In the genomic region with DNA sequence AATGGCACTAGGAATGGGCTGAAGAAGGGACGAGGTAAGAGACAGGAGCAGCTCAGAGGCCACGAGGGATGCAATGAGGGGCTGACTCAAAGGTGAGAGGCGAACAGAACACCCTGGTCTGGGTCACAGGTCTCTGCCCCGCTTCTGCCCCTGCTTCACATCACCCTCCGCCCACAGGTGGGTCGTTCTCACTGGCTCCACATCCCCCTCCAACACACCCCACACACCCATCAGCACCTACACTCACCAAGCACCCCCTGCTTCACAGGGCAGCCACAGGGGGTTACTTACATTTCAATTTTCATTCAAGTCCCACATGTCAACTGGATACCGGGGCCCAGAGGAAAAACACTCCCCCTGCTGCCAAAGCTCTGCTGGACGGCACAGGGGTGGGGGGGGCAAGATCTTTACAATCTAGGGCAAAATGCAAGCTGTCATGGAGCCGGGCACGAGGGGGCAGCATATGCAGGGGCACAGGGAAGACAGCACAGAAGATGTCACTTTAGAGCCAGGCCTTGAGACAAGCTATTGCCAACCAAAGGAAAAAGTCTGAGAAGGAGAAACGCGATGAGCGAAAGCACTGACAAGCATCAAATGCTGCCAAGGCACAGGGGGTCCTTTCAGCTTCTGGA, we compare ENCODE assay signal across 13 cellular contexts.
A peak's percentile ranks its signal among the peaks of the same experiment; 100 is the strongest.
DNase-seq lines count a peak whose midpoint lies in the region; ATAC-seq and TF ChIP-seq lines count a peak whose summit lies in the region.
"Had no signal": no experiment of that assay in that cellular context is flagged by ENCODE, and none has a peak within 500 bp of the region (broad histone marks: within the 10 kb centered on the region; RNA-seq: fewer than 3 reads in every experiment).

No MANE protein-coding gene starts in this region.

- H3K4me3 ChIP-seq in cardiac muscle cell (no peak overlapping the region), right atrium auricular region (no peak overlapping the region)
- H3K4me3 ChIP-seq: ascending aorta, upper lobe of left lung had no signal

- H3K9me3 ChIP-seq in cardiac muscle cell (ENCODE audit: low read depth), result no peaks in the 10 kb centered on the region
- H3K9me3 ChIP-seq in right atrium auricular region, result no peaks in the 10 kb centered on the region
- H3K9me3 ChIP-seq: ascending aorta, upper lobe of left lung had no signal

- TF ChIP-seq CTCF in cardiac muscle cell (IDR thresholded peaks at IDR 0.05; ENCODE audit: low read depth, low read length) (peak; percentile 12), right atrium auricular region (IDR thresholded peaks at IDR 0.05) (peak in 1 of 2 donors; percentile 19)

- H3K27me3 ChIP-seq in cardiac muscle cell (no peaks in the 10 kb centered on the region), right atrium auricular region (no peaks in the 10 kb centered on the region)
- H3K27me3 ChIP-seq: ascending aorta, upper lobe of left lung had no signal

- H3K4me1 ChIP-seq in cardiac muscle cell (ENCODE audit: low read depth) (no peaks in the 10 kb centered on the region), right atrium auricular region (peaks cover 0 to 24% of the 10 kb centered on the region in 2 donors)

- H3K36me3 ChIP-seq in cardiac muscle cell (no peaks in the 10 kb centered on the region), right atrium auricular region (peaks cover 6% of the 10 kb centered on the region)
- H3K36me3 ChIP-seq: ascending aorta had no signal

- DNase-seq in cardiac muscle cell (ENCODE audit: low read depth in 1 of 2, low spot score in 1 of 2) (no peak), right atrium auricular region (ENCODE audit: low spot score) (no peak), NCI-H69 (lab: John Stamatoyannopoulos, UW) (peak; percentile 25), dermis blood vessel endothelial cell (peak; percentile 39), GF-D8 (lab: John Stamatoyannopoulos, UW) (no peak)
- peak; percentile 43 for DNase-seq in stimulated activated CD8-positive, alpha-beta memory T cell treated with anti-CD3 and anti-CD28 coated beads, Interleukin-4, amount 100 ng/mL, for 48 hours
- no peak for DNase-seq in NK-92 treated with Interleukin-12 subunit alpha and Interleukin-12 subunit beta, amount 100 ng/mL, for 24 hours (lab: John Stamatoyannopoulos, UW)
- DNase-seq: activated CD8-positive, alpha-beta memory T cell treated with anti-CD3 and anti-CD28 coated beads, Interleukin-2, amount 50 U/mL, for 48 hours; NCI-H1105 treated with DMSO at 0.1 percent for 48 hours; NCI-H774; upper lobe of left lung had no signal

- ATAC-seq in GM21381 (IDR thresholded peaks at IDR 0.05; ENCODE audit: unreplicated experiment), result no peak

- H3K27ac ChIP-seq in cardiac muscle cell (no peak overlapping the region), right atrium auricular region (no peak overlapping the region)
- H3K27ac ChIP-seq: ascending aorta, upper lobe of left lung had no signal

Comparison
In these comparisons a context has a peak if more than half of its experiments do, and no peak if none do; other contexts are left out.
1. DNase-seq: peak in NCI-H69 (single experiment), dermis blood vessel endothelial cell (single experiment) and stimulated activated CD8-positive, alpha-beta memory T cell treated with anti-CD3 and anti-CD28 coated beads, Interleukin-4, amount 100 ng/mL, for 48 hours (single experiment); none in cardiac muscle cell (0 of 2), right atrium auricular region (single experiment), GF-D8 (single experiment) and NK-92 treated with Interleukin-12 subunit alpha and Interleukin-12 subunit beta, amount 100 ng/mL, for 24 hours (single experiment).